Comparison of ENCODE assay signal across 14 cellular contexts in genomic region chr10:73674546-73674945, GRCh38. TPM values are rescaled to one million over a fixed set of nuclear protein-coding genes. Genes with fewer than 3 reads are reported as not detected.
"Had no signal": no experiment of that assay in that cellular context is flagged by ENCODE, and none has a peak within 500 bp of the region (broad histone marks: within the 10 kb centered on the region; RNA-seq: fewer than 3 reads in every experiment).

No MANE protein-coding gene starts in this region.

RNA-seq across cellular contexts. Expression of gene SYNPO2L, which starts 18.7 kb away (rescaled TPM):
- total RNA-seq: activated B cell treated with CpG ODN at 0.5 μM for 24 hours; activated CD4-positive, alpha-beta memory T cell treated with anti-CD3 and anti-CD28 coated beads for 36 hours; activated CD4-positive, alpha-beta memory T cell treated with anti-CD3 and anti-CD28 coated beads, Interleukin-2, amount 10 ng/mL, durations not matched to agents 7 days and 5 days; activated CD4-positive, alpha-beta T cell treated with anti-CD3 and anti-CD28 coated beads for 36 hours; activated CD4-positive, alpha-beta T cell treated with anti-CD3 and anti-CD28 coated beads, Interleukin-2, amount 10 ng/mL, durations not matched to agents 7 days and 5 days; activated CD8-positive, alpha-beta memory T cell treated with anti-CD3 and anti-CD28 coated beads for 36 hours; activated CD8-positive, alpha-beta T cell treated with anti-CD3 and anti-CD28 coated beads for 36 hours; T-cell had no signal

RNA-seq across cellular contexts. Expression of gene MYOZ1, which starts 33.3 kb away (rescaled TPM):
- total RNA-seq: activated B cell treated with CpG ODN at 0.5 μM for 24 hours; activated CD4-positive, alpha-beta memory T cell treated with anti-CD3 and anti-CD28 coated beads for 36 hours; activated CD4-positive, alpha-beta memory T cell treated with anti-CD3 and anti-CD28 coated beads, Interleukin-2, amount 10 ng/mL, durations not matched to agents 7 days and 5 days; activated CD4-positive, alpha-beta T cell treated with anti-CD3 and anti-CD28 coated beads for 36 hours; activated CD4-positive, alpha-beta T cell treated with anti-CD3 and anti-CD28 coated beads, Interleukin-2, amount 10 ng/mL, durations not matched to agents 24 days and 14 days; activated CD4-positive, alpha-beta T cell treated with anti-CD3 and anti-CD28 coated beads, Interleukin-2, amount 10 ng/mL, durations not matched to agents 7 days and 5 days; activated CD8-positive, alpha-beta memory T cell treated with anti-CD3 and anti-CD28 coated beads for 36 hours; activated CD8-positive, alpha-beta memory T cell treated with anti-CD3 and anti-CD28 coated beads, Interleukin-2, amount 10 ng/mL, durations not matched to agents 7 days and 5 days; activated CD8-positive, alpha-beta T cell treated with anti-CD3 and anti-CD28 coated beads for 36 hours; activated CD8-positive, alpha-beta T cell treated with anti-CD3 and anti-CD28 coated beads, Interleukin-2, amount 10 ng/mL, durations not matched to agents 7 days and 5 days; T-cell; T-helper 1 cell treated with Interleukin-12 subunit alpha and Interleukin-12 subunit beta and Interleukin-4 antibody, amounts not matched to agents 30 ng/mL and 1 ng/mL, for 36 hours; T-helper 17 cell; T-helper 2 cell treated with Interferon-gamma antibody and Interleukin-4, amounts not matched to agents 100 ng/mL and 5 ng/mL, for 36 hours had no signal
